Comparison of ENCODE assay signal across 18 cellular contexts in genomic region chr1:109527846-109528245, GRCh38. TPM values are rescaled to one million over a fixed set of nuclear protein-coding genes. Genes with fewer than 3 reads are reported as not detected.
DNase-seq lines count a peak whose midpoint lies in the region; ATAC-seq and TF ChIP-seq lines count a peak whose summit lies in the region.
"Had no signal": no experiment of that assay in that cellular context is flagged by ENCODE, and none has a peak within 500 bp of the region (broad histone marks: within the 10 kb centered on the region; RNA-seq: fewer than 3 reads in every experiment).

No MANE protein-coding gene starts in this region.

- H3K27me3 Mint-ChIP-seq in endothelial cell (ENCODE audit: unreplicated experiment) = peaks cover 6% of the 10 kb centered on the region

- no peak for ATAC-seq in sciatic nerve
- ATAC-seq: A549, HCT116 had no signal

- H3K4me1 ChIP-seq in SJCRH30 = peaks cover 64% of the 10 kb centered on the region
- H3K4me1 ChIP-seq: Caco-2 had no signal

- no peaks in the 10 kb centered on the region for H3K9me3 Mint-ChIP-seq in endothelial cell (ENCODE audit: unreplicated experiment)
- H3K9me3 Mint-ChIP-seq: CD14-positive monocyte; CD8-positive, alpha-beta memory T cell had no signal

- no peaks in the 10 kb centered on the region for H3K36me3 Mint-ChIP-seq in endothelial cell (ENCODE audit: low read depth, unreplicated experiment)
- H3K36me3 Mint-ChIP-seq: CD14-positive monocyte had no signal

- no peaks in the 10 kb centered on the region for H3K9me3 ChIP-seq in SJCRH30 (replicated peaks)
- H3K9me3 ChIP-seq: BE2C, Caco-2 had no signal

- peaks cover 20% of the 10 kb centered on the region for H3K4me1 Mint-ChIP-seq in endothelial cell (ENCODE audit: unreplicated experiment)

- in situ Hi-C loops in GM13976 (cut with MboI; ENCODE audit: low sequenced_read_pairs, unreplicated experiment) = no loop called here

- intact Hi-C loops in sciatic nerve (cut with DNase I) = no loop called here

- peak overlapping the region; percentile 100 for H3K27ac ChIP-seq in SJCRH30
- H3K27ac ChIP-seq: A549, GM23248 had no signal

- TF ChIP-seq CTCF in endothelial cell (IDR thresholded peaks at IDR 0.05; ENCODE audit: unreplicated experiment) (no peak), GM13976 (IDR thresholded peaks at IDR 0.05; ENCODE audit: borderline replicate concordance, control extremely low read depth, extremely low read depth, insufficient read depth, missing control alignments) (no peak)

- H3K36me3 ChIP-seq in SJCRH30 = no peaks in the 10 kb centered on the region
- H3K36me3 ChIP-seq: BE2C had no signal

- DNase-seq in SJCRH30 (no peak), endothelial cell (ENCODE audit: low spot score) (no peak), sciatic nerve (ENCODE audit: low spot score) (peak; percentile 35), GM13976 (ENCODE audit: low spot score) (no peak), NAMALWA (ENCODE audit: low spot score) (no peak), SK-N-DZ (ENCODE audit: low spot score) (no peak)
- DNase-seq in activated effector memory CD4-positive, alpha-beta T cell treated with Interleukin-2 at 50 U/mL for 16 hours = no peak
- DNase-seq: BE2C; Caco-2; CD8-positive, alpha-beta memory T cell; DND-41; GDM1; GM23248; IMR-90 had no signal

- no peaks in the 10 kb centered on the region for H3K27me3 ChIP-seq in SJCRH30
- H3K27me3 ChIP-seq: BE2C had no signal

- peak overlapping the region; percentile 31 for H3K4me3 Mint-ChIP-seq in endothelial cell (ENCODE audit: unreplicated experiment)
- H3K4me3 Mint-ChIP-seq: CD14-positive monocyte; CD8-positive, alpha-beta memory T cell had no signal

- peak overlapping the region; percentile 71 for H3K27ac Mint-ChIP-seq in endothelial cell (ENCODE audit: unreplicated experiment)
- H3K27ac Mint-ChIP-seq: CD14-positive monocyte had no signal

- no peak overlapping the region for H3K4me3 ChIP-seq in SJCRH30
- H3K4me3 ChIP-seq: A549, GM23248 had no signal

RNA-seq across cellular contexts. Expression of gene GPR61, which starts 11.8 kb away (rescaled TPM):
- total RNA-seq in SJCRH30 (2014; rRNA removed; shearing (Covaris generic)) = 0.20 and 0.57 TPM in 2 replicates
- not detected for total RNA-seq in endothelial cell (ENCODE audit: unreplicated experiment)
- total RNA-seq in sciatic nerve = not detected
- not detected in 2 replicates for polyA plus RNA-seq in SK-N-DZ (2014; cell fraction: cytosol; rRNA removed)
- polyA plus RNA-seq in SK-N-DZ (2014; cell fraction: nucleus; rRNA removed) = not detected in 2 replicates
- total RNA-seq: Caco-2, GM23248, IMR-90 had no signal
- polyA plus RNA-seq: AG04450; CD8-positive, alpha-beta memory T cell; GM23248; IMR-90 had no signal

RNA-seq across cellular contexts. Expression of gene AMIGO1, which starts 18.3 kb away (rescaled TPM):
- total RNA-seq in SJCRH30 (2014; rRNA removed; shearing (Covaris generic)) = 0.58 and 0.59 TPM in 2 replicates
- total RNA-seq in endothelial cell (ENCODE audit: unreplicated experiment) (1.2 TPM), sciatic nerve (15.6 TPM)
- 3.3 and 4.5 TPM in 2 replicates for polyA plus RNA-seq in SK-N-DZ (2014; cell fraction: cytosol; rRNA removed)
- 2.1 and 2.6 TPM in 2 replicates for polyA plus RNA-seq in SK-N-DZ (2014; cell fraction: nucleus; rRNA removed)

RNA-seq across cellular contexts. Expression of gene GNAI3, which starts 20.6 kb away (rescaled TPM):
- total RNA-seq in SJCRH30 (2014; rRNA removed; shearing (Covaris generic)) = 12.2 and 13.4 TPM in 2 replicates
- total RNA-seq in endothelial cell (ENCODE audit: unreplicated experiment) (17.7 TPM), sciatic nerve (7.0 TPM)
- polyA plus RNA-seq in SK-N-DZ (2014; cell fraction: cytosol; rRNA removed) = 9.7 and 10.5 TPM in 2 replicates
- 3.9 and 4.6 TPM in 2 replicates for polyA plus RNA-seq in SK-N-DZ (2014; cell fraction: nucleus; rRNA removed)

RNA-seq across cellular contexts. Expression of gene CYB561D1, which starts 34.0 kb away (rescaled TPM):
- 8.4 and 9.7 TPM in 2 replicates for total RNA-seq in SJCRH30 (2014; rRNA removed; shearing (Covaris generic))
- total RNA-seq in endothelial cell (ENCODE audit: unreplicated experiment) = 7.8 TPM
- 7.6 TPM for total RNA-seq in sciatic nerve
- polyA plus RNA-seq in SK-N-DZ (2014; cell fraction: cytosol; rRNA removed) = 7.8 and 8.4 TPM in 2 replicates
- polyA plus RNA-seq in SK-N-DZ (2014; cell fraction: nucleus; rRNA removed) = 6.6 and 8.0 TPM in 2 replicates

RNA-seq across cellular contexts. Expression of gene ATXN7L2, which starts 44.1 kb away (rescaled TPM):
- 7.0 and 9.1 TPM in 2 replicates for total RNA-seq in SJCRH30 (2014; rRNA removed; shearing (Covaris generic))
- total RNA-seq in endothelial cell (ENCODE audit: unreplicated experiment) (3.2 TPM), sciatic nerve (5.0 TPM)
- 11.1 and 15.7 TPM in 2 replicates for polyA plus RNA-seq in SK-N-DZ (2014; cell fraction: cytosol; rRNA removed)
- 43.6 and 59.5 TPM in 2 replicates for polyA plus RNA-seq in SK-N-DZ (2014; cell fraction: nucleus; rRNA removed)
